1 cellular context compared by ENCODE assay signal in genomic region chr2:15731889-15732271, GRCh38.
TF ChIP-seq lines count a peak whose summit lies in the region.

No MANE protein-coding gene starts in this region.

TF ChIP-seq in GM12878, 131 proteins besides CTCF, POLR2A, EP300 and RAD21 (continued from another document):
- TF ChIP-seq, protein P1, sequence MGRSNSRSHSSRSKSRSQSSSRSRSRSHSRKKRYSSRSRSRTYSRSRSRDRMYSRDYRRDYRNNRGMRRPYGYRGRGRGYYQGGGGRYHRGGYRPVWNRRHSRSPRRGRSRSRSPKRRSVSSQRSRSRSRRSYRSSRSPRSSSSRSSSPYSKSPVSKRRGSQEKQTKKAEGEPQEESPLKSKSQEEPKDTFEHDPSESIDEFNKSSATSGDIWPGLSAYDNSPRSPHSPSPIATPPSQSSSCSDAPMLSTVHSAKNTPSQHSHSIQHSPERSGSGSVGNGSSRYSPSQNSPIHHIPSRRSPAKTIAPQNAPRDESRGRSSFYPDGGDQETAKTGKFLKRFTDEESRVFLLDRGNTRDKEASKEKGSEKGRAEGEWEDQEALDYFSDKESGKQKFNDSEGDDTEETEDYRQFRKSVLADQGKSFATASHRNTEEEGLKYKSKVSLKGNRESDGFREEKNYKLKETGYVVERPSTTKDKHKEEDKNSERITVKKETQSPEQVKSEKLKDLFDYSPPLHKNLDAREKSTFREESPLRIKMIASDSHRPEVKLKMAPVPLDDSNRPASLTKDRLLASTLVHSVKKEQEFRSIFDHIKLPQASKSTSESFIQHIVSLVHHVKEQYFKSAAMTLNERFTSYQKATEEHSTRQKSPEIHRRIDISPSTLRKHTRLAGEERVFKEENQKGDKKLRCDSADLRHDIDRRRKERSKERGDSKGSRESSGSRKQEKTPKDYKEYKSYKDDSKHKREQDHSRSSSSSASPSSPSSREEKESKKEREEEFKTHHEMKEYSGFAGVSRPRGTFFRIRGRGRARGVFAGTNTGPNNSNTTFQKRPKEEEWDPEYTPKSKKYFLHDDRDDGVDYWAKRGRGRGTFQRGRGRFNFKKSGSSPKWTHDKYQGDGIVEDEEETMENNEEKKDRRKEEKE (IDR thresholded peaks at IDR 0.05), result no peak
- TF ChIP-seq NFIC (IDR thresholded peaks at IDR 0.05; ENCODE audit: low read depth, low read length) (no peak), MYB (IDR thresholded peaks at IDR 0.05; ENCODE audit: borderline replicate concordance, low read depth, low read length) (no peak), ASH2L (IDR thresholded peaks at IDR 0.05; ENCODE audit: borderline replicate concordance, low read depth) (no peak), ZNF217 (IDR thresholded peaks at IDR 0.05) (no peak), MEF2B (IDR thresholded peaks at IDR 0.05; ENCODE audit: partially characterized antibody, poor library complexity, severe bottlenecking) (no peak), HDAC2 (IDR thresholded peaks at IDR 0.05) (no peak)
- TF ChIP-seq, protein P2, sequence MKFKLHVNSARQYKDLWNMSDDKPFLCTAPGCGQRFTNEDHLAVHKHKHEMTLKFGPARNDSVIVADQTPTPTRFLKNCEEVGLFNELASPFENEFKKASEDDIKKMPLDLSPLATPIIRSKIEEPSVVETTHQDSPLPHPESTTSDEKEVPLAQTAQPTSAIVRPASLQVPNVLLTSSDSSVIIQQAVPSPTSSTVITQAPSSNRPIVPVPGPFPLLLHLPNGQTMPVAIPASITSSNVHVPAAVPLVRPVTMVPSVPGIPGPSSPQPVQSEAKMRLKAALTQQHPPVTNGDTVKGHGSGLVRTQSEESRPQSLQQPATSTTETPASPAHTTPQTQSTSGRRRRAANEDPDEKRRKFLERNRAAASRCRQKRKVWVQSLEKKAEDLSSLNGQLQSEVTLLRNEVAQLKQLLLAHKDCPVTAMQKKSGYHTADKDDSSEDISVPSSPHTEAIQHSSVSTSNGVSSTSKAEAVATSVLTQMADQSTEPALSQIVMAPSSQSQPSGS (IDR thresholded peaks at IDR 0.05; ENCODE audit: low read length), result no peak
- TF ChIP-seq, protein P3, sequence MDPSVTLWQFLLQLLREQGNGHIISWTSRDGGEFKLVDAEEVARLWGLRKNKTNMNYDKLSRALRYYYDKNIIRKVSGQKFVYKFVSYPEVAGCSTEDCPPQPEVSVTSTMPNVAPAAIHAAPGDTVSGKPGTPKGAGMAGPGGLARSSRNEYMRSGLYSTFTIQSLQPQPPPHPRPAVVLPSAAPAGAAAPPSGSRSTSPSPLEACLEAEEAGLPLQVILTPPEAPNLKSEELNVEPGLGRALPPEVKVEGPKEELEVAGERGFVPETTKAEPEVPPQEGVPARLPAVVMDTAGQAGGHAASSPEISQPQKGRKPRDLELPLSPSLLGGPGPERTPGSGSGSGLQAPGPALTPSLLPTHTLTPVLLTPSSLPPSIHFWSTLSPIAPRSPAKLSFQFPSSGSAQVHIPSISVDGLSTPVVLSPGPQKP (IDR thresholded peaks at IDR 0.05; ENCODE audit: low read depth, low read length), result no peak
